In genomic region chr11:68806931-68807844, GRCh38 we compare ENCODE assay signal across 13 cellular contexts. TPM values are rescaled to one million over a fixed set of nuclear protein-coding genes. Genes with fewer than 3 reads are reported as not detected.
A peak's percentile ranks its signal among the peaks of the same experiment; 100 is the strongest.
DNase-seq lines count a peak whose midpoint lies in the region; ATAC-seq and TF ChIP-seq lines count a peak whose summit lies in the region.
"Had no signal": no experiment of that assay in that cellular context is flagged by ENCODE, and none has a peak within 500 bp of the region (broad histone marks: within the 10 kb centered on the region; RNA-seq: fewer than 3 reads in every experiment).

No MANE protein-coding gene starts in this region.

- no peaks in the 10 kb centered on the region for H3K27me3 ChIP-seq in RWPE2 (ENCODE audit: insufficient read depth, poor library complexity, severe bottlenecking)

- no peaks in the 10 kb centered on the region for H3K9me3 ChIP-seq in RWPE2 (ENCODE audit: severe bottlenecking)

- peak; percentile 38 for DNase-seq in Daoy (ENCODE audit: low read depth)
- no peak for DNase-seq in RWPE2 (ENCODE audit: low spot score)
- DNase-seq in fibroblast of gingiva (ENCODE audit: low read depth) = peak; percentile 33
- DNase-seq in retinal pigment epithelial cell (ENCODE audit: low read depth) = peak; percentile 35
- DNase-seq in LoVo (ENCODE audit: low spot score) = no peak
- DNase-seq in retina = no peak
- DNase-seq: activated CD4-positive, alpha-beta T cell treated with anti-CD3 and anti-CD28 coated beads for 1 hour; activated T-cell treated with anti-CD3 and anti-CD28 coated beads, Interleukin-2, amount 50 U/mL, for 72 hours; caudate nucleus; CD8-positive, alpha-beta T cell; islet precursor cell had no signal

- H3K4me3 ChIP-seq in RWPE2 (ENCODE audit: severe bottlenecking) (no peak overlapping the region), retinal pigment epithelial cell (ENCODE audit: low read length) (no peak overlapping the region)

- H3K4me1 ChIP-seq in RWPE2 (ENCODE audit: insufficient read depth, poor library complexity, severe bottlenecking) = peaks cover 9% of the 10 kb centered on the region

- no peak for TF ChIP-seq CTCF in RWPE2 (IDR thresholded peaks at IDR 0.05; ENCODE audit: poor library complexity, severe bottlenecking)
- no peak for TF ChIP-seq CTCF in retinal pigment epithelial cell (conservative IDR thresholded peaks at IDR 0.05; ENCODE audit: low read depth, low read length)

- H3K36me3 ChIP-seq in RWPE2 (ENCODE audit: low read depth) = peaks cover 23% of the 10 kb centered on the region

- H3K27ac ChIP-seq in RWPE2 (ENCODE audit: poor library complexity, severe bottlenecking) = no peak overlapping the region

- peak; percentile 77 for ATAC-seq in RWPE2 (ENCODE audit: low read depth)
- ATAC-seq in GM21360 (IDR thresholded peaks at IDR 0.05; ENCODE audit: unreplicated experiment) = no peak
- no peak for ATAC-seq in GM18870 (IDR thresholded peaks at IDR 0.05; ENCODE audit: unreplicated experiment)
- ATAC-seq: activated T-cell treated with anti-CD3 and anti-CD28 coated beads, Interleukin-2, amount 50 U/mL, for 72 hours; CD8-positive, alpha-beta T cell had no signal

RNA-seq across cellular contexts. Expression of gene CPT1A, which starts 34.5 kb away (rescaled TPM):
- 12.4 and 16.5 TPM in 2 replicates for total RNA-seq in Daoy (2014; rRNA removed; shearing (Covaris generic))

RNA-seq across cellular contexts. Expression of gene TESMIN, which starts 55.9 kb away (rescaled TPM):
- total RNA-seq in Daoy (2014; rRNA removed; shearing (Covaris generic)) = 1.2 TPM in 1 of 2 replicates, not detected in the other

Comparison
In these comparisons a context has a peak if more than half of its experiments do, and no peak if none do; other contexts are left out.
1. DNase-seq: peak in Daoy (single experiment), fibroblast of gingiva (single experiment) and retinal pigment epithelial cell (single experiment); none in RWPE2 (single experiment), LoVo (single experiment) and retina (single experiment).